ENCODE assay signal across 1 cellular context in the genomic region with DNA sequence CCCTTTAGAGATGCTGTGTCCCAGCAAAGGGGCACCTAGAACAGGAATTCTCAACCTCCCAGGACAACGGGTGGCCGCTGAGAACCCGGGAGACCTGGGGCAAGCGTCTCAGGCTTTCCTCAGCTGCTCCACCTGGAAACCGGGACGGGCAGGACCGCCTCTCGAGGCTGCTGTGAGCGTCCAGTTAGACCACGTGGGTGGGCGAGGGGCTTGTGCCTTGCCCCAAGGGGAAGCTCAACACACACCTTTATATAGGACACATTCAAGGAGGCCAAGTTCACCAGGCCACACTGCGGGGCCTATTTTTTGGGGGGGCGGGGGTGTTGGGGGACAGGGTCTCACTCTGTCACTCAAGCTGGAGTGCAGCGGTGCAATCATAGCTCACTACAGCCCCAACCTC.
TF ChIP-seq lines count a peak whose summit lies in the region.

No MANE protein-coding gene starts in this region.

TF ChIP-seq in H1, 55 proteins besides CTCF, POLR2A, EP300 and RAD21:
- TF ChIP-seq, protein P1, sequence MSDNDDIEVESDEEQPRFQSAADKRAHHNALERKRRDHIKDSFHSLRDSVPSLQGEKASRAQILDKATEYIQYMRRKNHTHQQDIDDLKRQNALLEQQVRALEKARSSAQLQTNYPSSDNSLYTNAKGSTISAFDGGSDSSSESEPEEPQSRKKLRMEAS (IDR thresholded peaks at IDR 0.05), result 0 out of 2 replicates have a peak, but pooled peaks have one; percentile 36
- no peak for TF ChIP-seq RBBP5 (IDR thresholded peaks at IDR 0.05; ENCODE audit: borderline replicate concordance, low read depth, low read length)
TF ChIP-seq in H1: peak in this region for 1.
